Comparison of ENCODE assay signal across 8 cellular contexts in genomic region chr21:33916200-33916567, GRCh38. TPM values are rescaled to one million over a fixed set of nuclear protein-coding genes. Genes with fewer than 3 reads are reported as not detected.
A peak's percentile ranks its signal among the peaks of the same experiment; 100 is the strongest.
DNase-seq lines count a peak whose midpoint lies in the region.

No MANE protein-coding gene starts in this region.

- H3K4me1 ChIP-seq in subcutaneous abdominal adipose tissue (ENCODE audit: control insufficient read depth in 5 of 5, insufficient read depth in 5 of 5, low read length in 5 of 5), result peaks cover 5 to 21% (median 20%) of the 10 kb centered on the region in 5 donors

- peaks cover 25% of the 10 kb centered on the region for H3K36me3 Mint-ChIP-seq in activated CD4-positive, alpha-beta memory T cell treated with anti-CD3 and anti-CD28 coated beads, Interleukin-2, amount 10 ng/mL, durations not matched to agents 7 days and 5 days (ENCODE audit: low read depth)

- H3K27me3 Mint-ChIP-seq in activated CD4-positive, alpha-beta memory T cell treated with anti-CD3 and anti-CD28 coated beads, Interleukin-2, amount 10 ng/mL, durations not matched to agents 7 days and 5 days, result no peaks in the 10 kb centered on the region

- peaks cover 37% of the 10 kb centered on the region for H3K4me1 Mint-ChIP-seq in activated CD4-positive, alpha-beta memory T cell treated with anti-CD3 and anti-CD28 coated beads, Interleukin-2, amount 10 ng/mL, durations not matched to agents 7 days and 5 days

- H3K4me3 ChIP-seq in iPS-11a (ENCODE audit: low read depth, low read length), result peak overlapping the region; percentile 95
- H3K4me3 ChIP-seq in subcutaneous abdominal adipose tissue (ENCODE audit: low read depth in 1 of 5, low read length in 5 of 5), result peak overlapping the region; percentile 93 to 100 (median 98)

- H3K27ac Mint-ChIP-seq in activated CD4-positive, alpha-beta memory T cell treated with anti-CD3 and anti-CD28 coated beads, Interleukin-2, amount 10 ng/mL, durations not matched to agents 7 days and 5 days, result peak overlapping the region; percentile 87

- H3K9me3 ChIP-seq in subcutaneous abdominal adipose tissue (ENCODE audit: control insufficient read depth in 5 of 5, low read length in 5 of 5), result no peaks in the 10 kb centered on the region

- peak overlapping the region; percentile 94 for H3K4me3 Mint-ChIP-seq in activated CD4-positive, alpha-beta memory T cell treated with anti-CD3 and anti-CD28 coated beads, Interleukin-2, amount 10 ng/mL, durations not matched to agents 7 days and 5 days

- H3K9me3 Mint-ChIP-seq in activated CD4-positive, alpha-beta memory T cell treated with anti-CD3 and anti-CD28 coated beads, Interleukin-2, amount 10 ng/mL, durations not matched to agents 7 days and 5 days, result no peaks in the 10 kb centered on the region

- H3K27me3 ChIP-seq in subcutaneous abdominal adipose tissue (ENCODE audit: control insufficient read depth in 5 of 5, insufficient read depth in 4 of 5, low read length in 5 of 5), result no peaks in the 10 kb centered on the region

- POLR2A ChIA-PET in activated CD4-positive, alpha-beta memory T cell treated with anti-CD3 and anti-CD28 coated beads, Interleukin-2, amount 10 ng/mL, durations not matched to agents 7 days and 5 days (lab: Charles Lee), result interaction anchor here (1.1 to 2.7 kb wide), 3 partner anchors 16 to 431 kb away, joined by 3 to 17 read pairs (median 12); no protein-coding TSS in a partner anchor

- peak overlapping the region; percentile 80 for H3K27ac ChIP-seq in subcutaneous abdominal adipose tissue (ENCODE audit: low read depth, low read length)

- CTCF ChIA-PET in activated CD4-positive, alpha-beta memory T cell treated with anti-CD3 and anti-CD28 coated beads, Interleukin-2, amount 10 ng/mL, durations not matched to agents 7 days and 5 days (lab: Charles Lee), result no interaction called here

- DNase-seq in NCI-H2227 (lab: John Stamatoyannopoulos, UW; ENCODE audit: unreplicated experiment) (peak; percentile 47), NCI-H2227 treated with DMSO at 0.1 percent for 48 hours (lab: John Stamatoyannopoulos, UW) (no peak), GDM1 (lab: John Stamatoyannopoulos, UW) (no peak), NCI-H2171 treated with DMSO at 0.1 percent for 48 hours (lab: John Stamatoyannopoulos, UW) (no peak), DMS79 treated with DMSO at 0.1 percent for 48 hours (lab: John Stamatoyannopoulos, UW) (no peak)
- no peak for DNase-seq in activated CD4-positive, alpha-beta memory T cell treated with anti-CD3 and anti-CD28 coated beads, Interleukin-2, amount 10 ng/mL, durations not matched to agents 7 days and 5 days

- peak overlapping the region in 4 of 5 donors; percentile 39 to 98 (median 96) for H3K9ac ChIP-seq in subcutaneous abdominal adipose tissue (ENCODE audit: low read length in 5 of 5)

- peaks cover 3 to 17% (median 14%) of the 10 kb centered on the region in 5 donors for H3K36me3 ChIP-seq in subcutaneous abdominal adipose tissue (ENCODE audit: control insufficient read depth in 5 of 5, insufficient read depth in 5 of 5, low read length in 5 of 5)

RNA-seq across cellular contexts. Expression of gene ATP5PO, which starts 0.6 kb away (rescaled TPM):
- 100 to 1,000 TPM; 193 to 196 TPM for total RNA-seq in activated CD4-positive, alpha-beta memory T cell treated with anti-CD3 and anti-CD28 coated beads, Interleukin-2, amount 10 ng/mL, durations not matched to agents 7 days and 5 days
